ENCODE assay signal across 9 cellular contexts in genomic region chr20:32626859-32627636, GRCh38. TPM values are rescaled to one million over a fixed set of nuclear protein-coding genes. Genes with fewer than 3 reads are reported as not detected.
A peak's percentile ranks its signal among the peaks of the same experiment; 100 is the strongest.
DNase-seq lines count a peak whose midpoint lies in the region; ATAC-seq and TF ChIP-seq lines count a peak whose summit lies in the region.
"Had no signal": no experiment of that assay in that cellular context is flagged by ENCODE, and none has a peak within 500 bp of the region (broad histone marks: within the 10 kb centered on the region; RNA-seq: fewer than 3 reads in every experiment).

No MANE protein-coding gene starts in this region.

- H3K4me3 ChIP-seq in DND-41 (ENCODE audit: low read depth in 1 of 2, low read length in 2 of 2) (no peak overlapping the region), OCI-LY1 (ENCODE audit: low read depth, low read length, poor library complexity, severe bottlenecking) (no peak overlapping the region), right cardiac atrium (ENCODE audit: low read length) (no peak overlapping the region), transverse colon (no peak overlapping the region), HAP-1 (no peak overlapping the region)

- H3K27ac ChIP-seq in DND-41 (ENCODE audit: low read length), result no peak overlapping the region
- peak overlapping the region; percentile 60 for H3K27ac ChIP-seq in OCI-LY1 (ENCODE audit: low read depth, low read length, poor library complexity, severe bottlenecking)
- no peak overlapping the region for H3K27ac ChIP-seq in right cardiac atrium (ENCODE audit: low read length)
- no peak overlapping the region for H3K27ac ChIP-seq in transverse colon

- TF ChIP-seq CTCF in DND-41 (IDR thresholded peaks at IDR 0.05; ENCODE audit: borderline replicate concordance, extremely low read depth, low read length, poor library complexity, severe bottlenecking) (no peak), OCI-LY1 (IDR thresholded peaks at IDR 0.05; ENCODE audit: low read length) (no peak), transverse colon (IDR thresholded peaks at IDR 0.05) (no peak)

- DNase-seq in DND-41 (peak; percentile 48), right cardiac atrium (peak in 1 of 3 donors; percentile 73), transverse colon (peak; percentile 24), HAP-1 (ENCODE audit: low spot score in 2 of 2) (no peak), hepatic stellate cell (ENCODE audit: low spot score) (no peak)
- no peak for DNase-seq in activated naive CD4-positive, alpha-beta T cell treated with anti-CD3 and anti-CD28 coated beads, Interleukin-2, amount 50 U/mL, for 16 hours

- ATAC-seq in DND-41 (ENCODE audit: insufficient read depth, low read depth), result peak; percentile 72
- ATAC-seq in HG03354 (IDR thresholded peaks at IDR 0.05; ENCODE audit: poor library complexity, severe bottlenecking, unreplicated experiment), result peak; percentile 40
- peak; percentile 12 to 25 for ATAC-seq in right cardiac atrium

- H3K9me2 ChIP-seq in OCI-LY1 (ENCODE audit: low read depth, low read length), result no peaks in the 10 kb centered on the region

- in situ Hi-C loops in transverse colon (cut with MboI; ENCODE audit: low pct_ligation_motif_present in 1 of 4, low pct_unique_long_range_greater_than_20kb in 1 of 4, low sequenced_read_pairs in 3 of 4) (no loop called here), HAP-1 (cut with MboI; ENCODE audit: low sequenced_read_pairs) (no loop called here)

- no peaks in the 10 kb centered on the region for H3K36me3 ChIP-seq in DND-41 (ENCODE audit: insufficient read depth, low read length)
- no peaks in the 10 kb centered on the region for H3K36me3 ChIP-seq in OCI-LY1 (ENCODE audit: insufficient read depth, low read length)
- no peaks in the 10 kb centered on the region for H3K36me3 ChIP-seq in transverse colon
- no peaks in the 10 kb centered on the region for H3K36me3 ChIP-seq in HAP-1 (replicated peaks)

- H3K27me3 ChIP-seq in DND-41 (ENCODE audit: insufficient read depth, low read length, poor library complexity) (peaks cover 6% of the 10 kb centered on the region), OCI-LY1 (ENCODE audit: insufficient read depth, low read length) (no peaks in the 10 kb centered on the region), right cardiac atrium (ENCODE audit: control insufficient read depth, insufficient read depth) (no peaks in the 10 kb centered on the region), transverse colon (peaks cover 20% of the 10 kb centered on the region), HAP-1 (ENCODE audit: low read depth) (no peaks in the 10 kb centered on the region)

- H3K4me2 ChIP-seq in DND-41 (ENCODE audit: insufficient read depth, low read length), result peak overlapping the region; percentile 3; the same call in 1 of the 2 replicates
- peak overlapping the region; percentile 36 for H3K4me2 ChIP-seq in OCI-LY1 (ENCODE audit: low read length)

- no peaks in the 10 kb centered on the region for H3F3A ChIP-seq in OCI-LY1 (ENCODE audit: insufficient read depth, low read length)

- TF ChIP-seq EP300 in transverse colon (IDR thresholded peaks at IDR 0.05; ENCODE audit: low read depth), result no peak

- peaks cover 7% of the 10 kb centered on the region for H3K4me1 ChIP-seq in DND-41 (ENCODE audit: insufficient read depth, low read length)
- H3K4me1 ChIP-seq in OCI-LY1 (ENCODE audit: insufficient read depth, low read length, severe bottlenecking), result peaks cover 59% of the 10 kb centered on the region
- H3K4me1 ChIP-seq in right cardiac atrium (ENCODE audit: control insufficient read depth, insufficient read depth, low read length), result peaks cover 5% of the 10 kb centered on the region
- peaks cover 8 to 12% (median 10%) of the 10 kb centered on the region in 4 donors for H3K4me1 ChIP-seq in transverse colon
- no peaks in the 10 kb centered on the region for H3K4me1 ChIP-seq in HAP-1

- no peaks in the 10 kb centered on the region for H3K79me2 ChIP-seq in DND-41 (ENCODE audit: insufficient read depth, low read length)
- no peaks in the 10 kb centered on the region for H3K79me2 ChIP-seq in OCI-LY1 (ENCODE audit: insufficient read depth, low read length)

- no peak overlapping the region for H3K9ac ChIP-seq in DND-41 (ENCODE audit: low read depth, low read length)
- peak overlapping the region; percentile 42; the same call in 1 of the 2 replicates for H3K9ac ChIP-seq in OCI-LY1 (ENCODE audit: low read length)

- intact Hi-C loops in right cardiac atrium (cut with DNase I), result no loop called here
- intact Hi-C loops in transverse colon (cut with DNase I; ENCODE audit: low total_unique reads), result loop anchor here (10.0 kb wide), 1 partner anchor 1498 kb away; no protein-coding TSS in a partner anchor

- TF ChIP-seq POLR2A in transverse colon (IDR thresholded peaks at IDR 0.05), result no peak

- H2AFZ ChIP-seq in DND-41 (ENCODE audit: low read depth, low read length) (no peak overlapping the region), OCI-LY1 (ENCODE audit: low read length) (no peak overlapping the region)

- 20% methylated on average over 26 of the region's 26 CpGs for WGBS in right cardiac atrium
- 7% methylated on average over 18 of the region's 26 CpGs; no CpG with 5 or more reads in 1 of the 2 donors for WGBS in transverse colon (ENCODE audit: low coverage in 1 of 2), 2 donors

- peaks cover 2% of the 10 kb centered on the region; the same call in 1 of the 2 replicates for H4K20me1 ChIP-seq in DND-41 (ENCODE audit: insufficient read depth, low read length)
- H4K20me1 ChIP-seq in OCI-LY1 (ENCODE audit: insufficient read depth, low read length), result no peaks in the 10 kb centered on the region

- H3K9me3 ChIP-seq in DND-41 (ENCODE audit: insufficient read depth, low read length, severe bottlenecking) (no peaks in the 10 kb centered on the region), OCI-LY1 (ENCODE audit: low read length) (no peaks in the 10 kb centered on the region), right cardiac atrium (ENCODE audit: control insufficient read depth, low read length) (no peaks in the 10 kb centered on the region), transverse colon (no peaks in the 10 kb centered on the region), HAP-1 (no peaks in the 10 kb centered on the region)

RNA-seq across cellular contexts. Expression of gene NOL4L, which starts 41.9 kb away (rescaled TPM):
- total RNA-seq in right cardiac atrium (10 to 100 TPM in 1 of 4 donors, 1 to 10 TPM in 3; 6.5 to 10.9 (median 8.0) TPM), transverse colon (100 to 1,000 TPM in 1 of 4 donors, 10 to 100 TPM in 3; 45.6 to 105 (median 85.9) TPM)
- polyA plus RNA-seq in right cardiac atrium, result 8.3 TPM

RNA-seq across cellular contexts. Expression of gene C20orf203, which starts 46.7 kb away (rescaled TPM):
- total RNA-seq in right cardiac atrium, result under 1 TPM in 1 of 4 donors, not detected in 3; 0.06 TPM
- polyA plus RNA-seq in right cardiac atrium, result not detected
- under 1 TPM in 1 of 4 donors, not detected in 3; 0.16 TPM for total RNA-seq in transverse colon
- total RNA-seq: lung microvascular endothelial cell had no signal

Comparison
In these comparisons a context has a peak if more than half of its experiments do, and no peak if none do; other contexts are left out.
1. ATAC-seq: peak in every context shown above with its lines; median percentile 72 in DND-41; 40 in HG03354; 18 in right cardiac atrium.
2. DNase-seq: peak in DND-41 (single experiment) and transverse colon (single experiment); none in HAP-1 (0 of 2), hepatic stellate cell (single experiment) and activated naive CD4-positive, alpha-beta T cell treated with anti-CD3 and anti-CD28 coated beads, Interleukin-2, amount 50 U/mL, for 16 hours (single experiment).